In genomic region chr21:33884361-33885157, GRCh38 we compare ENCODE assay signal across 14 cellular contexts. TPM values are rescaled to one million over a fixed set of nuclear protein-coding genes. Genes with fewer than 3 reads are reported as not detected.
DNase-seq lines count a peak whose midpoint lies in the region; ATAC-seq and TF ChIP-seq lines count a peak whose summit lies in the region.
"Had no signal": no experiment of that assay in that cellular context is flagged by ENCODE, and none has a peak within 500 bp of the region (broad histone marks: within the 10 kb centered on the region; RNA-seq: fewer than 3 reads in every experiment).

No MANE protein-coding gene starts in this region.

- H3K9me2 ChIP-seq in GM23248 (ENCODE audit: insufficient read depth): no peaks in the 10 kb centered on the region

- no peaks in the 10 kb centered on the region for H4K20me1 ChIP-seq in GM23248 (ENCODE audit: insufficient read depth)

- in situ Hi-C loops in GM23248 (cut with MboI): loop anchor here (10.0 kb wide), 1 partner anchor 240 kb away; the partner anchor contains the start of genes CRYZL1 and ITSN1

- H3K36me3 ChIP-seq in GM23248 (ENCODE audit: low read depth) (no peaks in the 10 kb centered on the region), ascending aorta (no peaks in the 10 kb centered on the region), suprapubic skin (no peaks in the 10 kb centered on the region)
- H3K36me3 ChIP-seq: heart left ventricle, Peyer's patch, stomach had no signal

- TF ChIP-seq EP300 in suprapubic skin (IDR thresholded peaks at IDR 0.05): no peak

- H3K27me3 ChIP-seq in GM23248 (replicated peaks; ENCODE audit: insufficient read depth) (peaks cover 3% of the 10 kb centered on the region; the same call in 1 of the 2 replicates), ascending aorta (no peaks in the 10 kb centered on the region), suprapubic skin (no peaks in the 10 kb centered on the region), right cardiac atrium (ENCODE audit: control insufficient read depth, insufficient read depth) (no peaks in the 10 kb centered on the region)
- H3K27me3 ChIP-seq: heart left ventricle, Peyer's patch, stomach had no signal

- H3K79me2 ChIP-seq in GM23248 (ENCODE audit: insufficient read depth): no peaks in the 10 kb centered on the region

- peak overlapping the region; percentile 20; the same call in 1 of the 2 replicates for H2AFZ ChIP-seq in GM23248

- H3K9me3 ChIP-seq in GM23248 (ENCODE audit: low read depth) (no peaks in the 10 kb centered on the region), ascending aorta (no peaks in the 10 kb centered on the region), suprapubic skin (no peaks in the 10 kb centered on the region), right cardiac atrium (ENCODE audit: control insufficient read depth, low read length) (no peaks in the 10 kb centered on the region)
- H3K9me3 ChIP-seq: heart left ventricle, Peyer's patch, stomach had no signal

- intact Hi-C loops in ascending aorta (cut with DNase I): no loop called here
- intact Hi-C loops in right cardiac atrium (cut with DNase I): no loop called here

- peak overlapping the region; percentile 32 for H3K4me2 ChIP-seq in GM23248 (ENCODE audit: unreplicated experiment)

- no peaks in the 10 kb centered on the region for H3K4me1 ChIP-seq in GM23248 (ENCODE audit: insufficient read depth)
- peaks cover 0 to 4% of the 10 kb centered on the region in 2 donors for H3K4me1 ChIP-seq in ascending aorta
- peaks cover 14% of the 10 kb centered on the region for H3K4me1 ChIP-seq in suprapubic skin
- H3K4me1 ChIP-seq in right cardiac atrium (ENCODE audit: control insufficient read depth, insufficient read depth, low read length): no peaks in the 10 kb centered on the region
- H3K4me1 ChIP-seq: heart left ventricle, Peyer's patch had no signal

- TF ChIP-seq POLR2A in suprapubic skin (IDR thresholded peaks at IDR 0.05): no peak

- TF ChIP-seq CTCF in ascending aorta (IDR thresholded peaks at IDR 0.05): no peak
- no peak for TF ChIP-seq CTCF in fibroblast of the aortic adventitia (IDR thresholded peaks at IDR 0.05; ENCODE audit: insufficient read depth, low read length)
- TF ChIP-seq CTCF in suprapubic skin (IDR thresholded peaks at IDR 0.05): no peak

- peak; percentile 56 for DNase-seq in GM23248
- DNase-seq in ascending aorta (ENCODE audit: low spot score in 2 of 2): no peak
- DNase-seq in fibroblast of the aortic adventitia (ENCODE audit: low read depth): peak; percentile 92
- DNase-seq in suprapubic skin (ENCODE audit: low spot score in 2 of 2): no peak
- DNase-seq in right cardiac atrium: no peak
- no peak for DNase-seq in activated naive CD4-positive, alpha-beta T cell treated with anti-CD3 and anti-CD28 coated beads, Interleukin-2, amount 50 U/mL, for 16 hours
- no peak for DNase-seq in SKM-1 (lab: John Stamatoyannopoulos, UW; ENCODE audit: unreplicated experiment)
- DNase-seq: CD8-positive, alpha-beta T cell; heart left ventricle; Kasumi-1; NCI-H1930; NCI-H526; Peyer's patch; stomach had no signal

- H3K4me3 ChIP-seq in GM23248: peak overlapping the region; percentile 43
- peak overlapping the region; percentile 17 to 55 for H3K4me3 ChIP-seq in ascending aorta
- H3K4me3 ChIP-seq in fibroblast of the aortic adventitia (ENCODE audit: low read depth, low read length): peak overlapping the region; percentile 19
- H3K4me3 ChIP-seq in suprapubic skin: peak overlapping the region; percentile 18
- H3K4me3 ChIP-seq in right cardiac atrium (ENCODE audit: low read length): no peak overlapping the region
- H3K4me3 ChIP-seq: heart left ventricle, Peyer's patch, stomach had no signal

- H3K27ac ChIP-seq in GM23248 (no peak overlapping the region), ascending aorta (no peak overlapping the region), suprapubic skin (no peak overlapping the region), right cardiac atrium (ENCODE audit: low read length) (no peak overlapping the region)
- H3K27ac ChIP-seq: heart left ventricle, Peyer's patch, stomach had no signal

- 23 to 26% methylated on average over 20 of the region's 20 CpGs for WGBS in GM23248 (ENCODE audit: low coverage in 1 of 2, low lambda C conversion rate in 2 of 2, missing lambda C conversion rate in 2 of 2), 2 experiments
- 38% methylated on average over 20 of the region's 20 CpGs for WGBS in suprapubic skin
- WGBS in right cardiac atrium: 62% methylated on average over 20 of the region's 20 CpGs

- H3K9ac ChIP-seq in GM23248: no peak overlapping the region

- no peaks in the 10 kb centered on the region for H3F3A ChIP-seq in GM23248 (ENCODE audit: insufficient read depth)

- no peak for ATAC-seq in right cardiac atrium
- ATAC-seq: CD8-positive, alpha-beta T cell; heart left ventricle had no signal

RNA-seq across cellular contexts. Expression of gene ATP5PO, which starts 31.0 kb away (rescaled TPM):
- 91.4 and 122 TPM in 2 replicates for total RNA-seq in GM23248 (2014; rRNA removed; shearing (Covaris generic))
- polyA plus RNA-seq in GM23248 (2016; fragmentation: Nextera tagmentation; extraction: Ambion mirVana) (236 and 237 TPM in 2 replicates), right cardiac atrium (1,692 TPM)
- total RNA-seq in ascending aorta (62.5 TPM), fibroblast of the aortic adventitia (ENCODE audit: low replicate concordance) (107 and 304 TPM in 2 replicates), suprapubic skin (100 to 1,000 TPM; 121 to 182 (median 159) TPM), right cardiac atrium (100 to 1,000 TPM; 538 to 677 (median 585) TPM)

Comparison
In these comparisons a context has a peak if more than half of its experiments do, and no peak if none do; other contexts are left out.
1. DNase-seq: peak in GM23248 (single experiment) and fibroblast of the aortic adventitia (single experiment); none in ascending aorta (0 of 2), suprapubic skin (0 of 2), right cardiac atrium (0 of 3), activated naive CD4-positive, alpha-beta T cell treated with anti-CD3 and anti-CD28 coated beads, Interleukin-2, amount 50 U/mL, for 16 hours (single experiment) and SKM-1 (single experiment).